In genomic region chr22:26588749-26589366, GRCh38 we compare ENCODE assay signal across 9 cellular contexts. TPM values are rescaled to one million over a fixed set of nuclear protein-coding genes. Genes with fewer than 3 reads are reported as not detected.
DNase-seq lines count a peak whose midpoint lies in the region; ATAC-seq and TF ChIP-seq lines count a peak whose summit lies in the region.
"Had no signal": no experiment of that assay in that cellular context is flagged by ENCODE, and none has a peak within 500 bp of the region (broad histone marks: within the 10 kb centered on the region; RNA-seq: fewer than 3 reads in every experiment).

No MANE protein-coding gene starts in this region.

- peaks cover 0 to 5% of the 10 kb centered on the region in 2 experiments for H3K36me3 ChIP-seq in SK-N-SH (replicated peaks in 1 of 2; ENCODE audit: control insufficient read depth in 1 of 2, insufficient read depth in 2 of 2, low read length in 1 of 2)

- no peaks in the 10 kb centered on the region; the same call in 1 of the 2 replicates for H4K20me1 ChIP-seq in SK-N-SH (ENCODE audit: insufficient read depth)

- H3K27ac ChIP-seq in SK-N-SH (ENCODE audit: low read depth in 2 of 2, low read length in 1 of 2) = peak overlapping the region in 1 of 2 experiments; percentile 44; a peak in 1 of 4 replicates

- ATAC-seq in GM18861 (IDR thresholded peaks at IDR 0.05; ENCODE audit: unreplicated experiment) = no peak

- H3F3A ChIP-seq in SK-N-SH (replicated peaks; ENCODE audit: insufficient read depth) = peaks cover 20% of the 10 kb centered on the region

- H3K9ac ChIP-seq in SK-N-SH = peak overlapping the region; percentile 83; the same call in 1 of the 2 replicates

- peaks cover 10 to 17% of the 10 kb centered on the region in 2 experiments; a peak in 3 of 4 replicates for H3K4me1 ChIP-seq in SK-N-SH (ENCODE audit: control insufficient read depth in 1 of 2, insufficient read depth in 2 of 2, low read depth in 1 of 2, low read length in 1 of 2)

- TF ChIP-seq CTCF in GM12865 (IDR thresholded peaks at IDR 0.05; ENCODE audit: insufficient read depth, low read depth, low read length, missing control alignments) (no peak), SK-N-SH (IDR thresholded peaks at IDR 0.05) (no peak), fibroblast of the aortic adventitia (IDR thresholded peaks at IDR 0.05; ENCODE audit: insufficient read depth, low read length) (no peak), retinal pigment epithelial cell (conservative IDR thresholded peaks at IDR 0.05; ENCODE audit: low read depth, low read length) (no peak)

- POLR2A ChIA-PET in SK-N-SH (lab: Yijun Ruan, JAX) = no interaction called here

- WGBS in SK-N-SH (ENCODE audit: low lambda C conversion rate) = 76% methylated on average over 13 of the region's 13 CpGs

- H3K9me2 ChIP-seq in SK-N-SH = no peaks in the 10 kb centered on the region

- no peak for TF ChIP-seq RAD21 in SK-N-SH (IDR thresholded peaks at IDR 0.05; ENCODE audit: low read length)

- no peaks in the 10 kb centered on the region for H3K27me3 ChIP-seq in SK-N-SH (ENCODE audit: insufficient read depth)

- H2AFZ ChIP-seq in SK-N-SH (ENCODE audit: low read depth) = peak overlapping the region; percentile 91; the same call in 1 of the 2 replicates

- CTCF ChIA-PET in SK-N-SH (lab: Yijun Ruan, JAX) = interaction anchor here (1.3 to 1.5 kb wide), 2 partner anchors 33 to 55 kb away, joined by 3 to 5 read pairs; partner anchors contain the start of gene CRYBA4

- DNase-seq in GM12865 (ENCODE audit: low read depth) (no peak), SK-N-SH (no peak), fibroblast of the aortic adventitia (ENCODE audit: low read depth) (no peak), retinal pigment epithelial cell (ENCODE audit: low read depth) (no peak), RPMI8226 (no peak), dermis blood vessel endothelial cell (no peak), C1 segment of cervical spinal cord (lab: John Stamatoyannopoulos, UW) (no peak)

- H3K4me2 ChIP-seq in SK-N-SH = peak overlapping the region; percentile 94

- TF ChIP-seq EP300 in SK-N-SH (IDR thresholded peaks at IDR 0.05; ENCODE audit: borderline replicate concordance in 1 of 2, low read depth in 1 of 2, low read length in 1 of 2) = no peak

- no peaks in the 10 kb centered on the region for H3K9me3 ChIP-seq in SK-N-SH

- H3K4me3 ChIP-seq in GM12865 (ENCODE audit: low read depth, low read length) (peak overlapping the region; percentile 85), SK-N-SH (ENCODE audit: low read depth in 2 of 2, low read length in 1 of 2) (peak overlapping the region; percentile 74 to 88), fibroblast of the aortic adventitia (ENCODE audit: low read depth, low read length) (peak overlapping the region; percentile 79), retinal pigment epithelial cell (ENCODE audit: low read length) (peak overlapping the region; percentile 77)

- peaks cover 30% of the 10 kb centered on the region for H3K79me2 ChIP-seq in SK-N-SH (ENCODE audit: insufficient read depth)

TF ChIP-seq in SK-N-SH, 30 proteins besides CTCF, POLR2A, EP300 and RAD21:
- no peak for TF ChIP-seq YY1 (IDR thresholded peaks at IDR 0.05; ENCODE audit: low read depth)
- TF ChIP-seq RCOR1 (IDR thresholded peaks at IDR 0.05; ENCODE audit: low read length) = no peak
- TF ChIP-seq SIN3A (IDR thresholded peaks at IDR 0.05; ENCODE audit: borderline replicate concordance, low read depth, low read length) = no peak
- no peak for TF ChIP-seq FOXJ3 (CRISPR knock-in tag; IDR thresholded peaks at IDR 0.05)
- TF ChIP-seq IRF3 (IDR thresholded peaks at IDR 0.05; ENCODE audit: low read depth, low read length) = no peak
- no peak for TF ChIP-seq CHD2 (IDR thresholded peaks at IDR 0.05; ENCODE audit: low read length, partially characterized antibody)
- no peak for TF ChIP-seq EZH2phosphoT487 (IDR thresholded peaks at IDR 0.05; ENCODE audit: borderline replicate concordance, low read depth)
- no peak for TF ChIP-seq GABPA (IDR thresholded peaks at IDR 0.05; ENCODE audit: low read depth)
- no peak for TF ChIP-seq FOXM1 (IDR thresholded peaks at IDR 0.05; ENCODE audit: low read depth)
- no peak for TF ChIP-seq MEF2A (IDR thresholded peaks at IDR 0.05; ENCODE audit: borderline replicate concordance, low read depth)
- TF ChIP-seq TAF1 (IDR thresholded peaks at IDR 0.05; ENCODE audit: borderline replicate concordance, low read depth, low read length) = no peak
- no peak for TF ChIP-seq RXRA (IDR thresholded peaks at IDR 0.05; ENCODE audit: borderline replicate concordance, low read depth)
- TF ChIP-seq TCF12 (IDR thresholded peaks at IDR 0.05) = no peak
- TF ChIP-seq REST (IDR thresholded peaks at IDR 0.05; ENCODE audit: low read depth, low read length) = no peak
- no peak for TF ChIP-seq GATA2 (CRISPR knock-in tag; IDR thresholded peaks at IDR 0.05)
- TF ChIP-seq RFX5 (IDR thresholded peaks at IDR 0.05; ENCODE audit: low read length) = no peak
- no peak for TF ChIP-seq PBX3 (IDR thresholded peaks at IDR 0.05)
- TF ChIP-seq FOSL2 (IDR thresholded peaks at IDR 0.05; ENCODE audit: borderline replicate concordance, low read depth) = no peak
- TF ChIP-seq USF1 (IDR thresholded peaks at IDR 0.05; ENCODE audit: borderline replicate concordance, low read depth) = no peak
- no peak for TF ChIP-seq NRF1 (IDR thresholded peaks at IDR 0.05; ENCODE audit: low read depth, low read length)

RNA-seq across cellular contexts. Expression of gene TPST2, which starts 1.1 kb away (rescaled TPM):
- polyA plus RNA-seq in SK-N-SH (2012; rRNA removed) = 52.3 and 58.4 TPM in 2 replicates
- 28.8 and 44.9 TPM in 2 replicates for polyA plus RNA-seq in SK-N-SH (2012; cell fraction: cytosol; rRNA removed)
- polyA plus RNA-seq in SK-N-SH (2012; cell fraction: nucleus; rRNA removed) = 45.7 and 64.7 TPM in 2 replicates
- total RNA-seq in fibroblast of the aortic adventitia (ENCODE audit: low replicate concordance) = 15.5 and 48.1 TPM in 2 replicates
- 131 and 208 TPM in 2 replicates for total RNA-seq in dermis blood vessel endothelial cell

RNA-seq across cellular contexts. Expression of gene CRYBB1, which starts 29.0 kb away (rescaled TPM):
- 0.05 TPM in 1 of 2 replicates, not detected in the other for polyA plus RNA-seq in SK-N-SH (2012; rRNA removed)
- 0.07 and 0.09 TPM in 2 replicates for polyA plus RNA-seq in SK-N-SH (2012; cell fraction: cytosol; rRNA removed)
- polyA plus RNA-seq in SK-N-SH (2012; cell fraction: nucleus; rRNA removed) = not detected in 2 replicates
- total RNA-seq in fibroblast of the aortic adventitia (ENCODE audit: low replicate concordance) = not detected in 2 replicates
- total RNA-seq in dermis blood vessel endothelial cell = 0.09 TPM in 1 of 2 replicates, not detected in the other

RNA-seq across cellular contexts. Expression of gene CRYBA4, which starts 32.9 kb away (rescaled TPM):
- polyA plus RNA-seq in SK-N-SH (2012; rRNA removed) = not detected in 2 replicates
- polyA plus RNA-seq in SK-N-SH (2012; cell fraction: cytosol; rRNA removed) = not detected in 2 replicates
- polyA plus RNA-seq in SK-N-SH (2012; cell fraction: nucleus; rRNA removed) = not detected in 2 replicates
- total RNA-seq in fibroblast of the aortic adventitia (ENCODE audit: low replicate concordance) = not detected in 2 replicates
- total RNA-seq in dermis blood vessel endothelial cell = not detected in 2 replicates
- total RNA-seq: temporal lobe had no signal
